In genomic region chr3:54427501-54427900, GRCh38 we compare ENCODE assay signal across 24 cellular contexts.
A peak's percentile ranks its signal among the peaks of the same experiment; 100 is the strongest.
DNase-seq lines count a peak whose midpoint lies in the region; ATAC-seq, FAIRE-seq and TF ChIP-seq lines count a peak whose summit lies in the region.
"Had no signal": no experiment of that assay in that cellular context is flagged by ENCODE, and none has a peak within 500 bp of the region (broad histone marks: within the 10 kb centered on the region; RNA-seq: fewer than 3 reads in every experiment).

No MANE protein-coding gene starts in this region.

- WGBS in smooth muscle cell (ENCODE audit: low lambda C conversion rate): 78% methylated on average over 2 of the region's 2 CpGs

- no peak overlapping the region for H3K4me2 ChIP-seq in smooth muscle cell

- no peak overlapping the region for H2AFZ ChIP-seq in smooth muscle cell (ENCODE audit: low read depth)

- H3K9me3 ChIP-seq in right atrium auricular region (no peaks in the 10 kb centered on the region), smooth muscle cell (replicated peaks; ENCODE audit: low read depth) (no peaks in the 10 kb centered on the region)
- H3K9me3 ChIP-seq: BE2C, esophagus muscularis mucosa, gastrocnemius medialis, left lung, Peyer's patch, SJSA1 had no signal

- no peaks in the 10 kb centered on the region for H4K20me1 ChIP-seq in smooth muscle cell (ENCODE audit: low read depth)

- H3K79me2 ChIP-seq in smooth muscle cell (ENCODE audit: low read depth): no peaks in the 10 kb centered on the region

- no peak for DNase-seq in Right ventricle myocardium inferior (ENCODE audit: missing footprints)
- no peak for DNase-seq in right atrium auricular region (ENCODE audit: low spot score)
- DNase-seq in NCI-H69 (lab: John Stamatoyannopoulos, UW): peak; percentile 88
- DNase-seq in smooth muscle cell (lab: John Stamatoyannopoulos, UW; ENCODE audit: unreplicated experiment): no peak
- no peak for DNase-seq in RCC 7860 (ENCODE audit: low spot score)
- DNase-seq in central memory CD4-positive, alpha-beta T cell: no peak
- no peak for DNase-seq in HCEC 1CT
- DNase-seq: activated effector memory CD4-positive, alpha-beta T cell treated with anti-CD3 and anti-CD28 coated beads, Interleukin-2, amount 50 U/mL, for 16 hours; activated T-cell treated with anti-CD3 and anti-CD28 coated beads for 4 hours; effector CD4-positive, alpha-beta T cell; left lung had no signal

- no peaks in the 10 kb centered on the region for H3F3A ChIP-seq in smooth muscle cell (ENCODE audit: low read depth)

- TF ChIP-seq CTCF in right atrium auricular region (IDR thresholded peaks at IDR 0.05) (no peak), smooth muscle cell (IDR thresholded peaks at IDR 0.05; ENCODE audit: borderline replicate concordance, insufficient read depth, poor library complexity, severe bottlenecking) (no peak)

- intact Hi-C loops in Right ventricle myocardium inferior (cut with DNase I): no loop called here

- H3K36me3 ChIP-seq in right atrium auricular region (no peaks in the 10 kb centered on the region), smooth muscle cell (ENCODE audit: low read depth) (no peaks in the 10 kb centered on the region)
- H3K36me3 ChIP-seq: BE2C, brain microvascular endothelial cell, esophagus muscularis mucosa, gastrocnemius medialis, left lung, Peyer's patch, SJSA1 had no signal

- H3K4me1 ChIP-seq in right atrium auricular region (no peaks in the 10 kb centered on the region), smooth muscle cell (ENCODE audit: low read depth) (peaks cover 6% of the 10 kb centered on the region)
- H3K4me1 ChIP-seq: BE2C, left lung, Peyer's patch had no signal

- H3K9ac ChIP-seq in smooth muscle cell (ENCODE audit: low read depth): peak overlapping the region; percentile 23

- ATAC-seq in Right ventricle myocardium inferior (peak; percentile 20), esophagus mucosa (peak; percentile 45)
- ATAC-seq: activated CD4-positive, CD25-positive, alpha-beta regulatory T cell treated with anti-CD3 and anti-CD28 coated beads, Interleukin-2, amount 50 U/mL, for 24 hours; naive thymus-derived CD8-positive, alpha-beta T cell; stimulated activated naive CD8-positive, alpha-beta T cell treated with anti-CD3 and anti-CD28 coated beads, Interleukin-15, Interleukin-2, amounts not matched to agents 100 U/mL and 50 U/mL, for 24 hours; T-cell had no signal

- no peak overlapping the region for H3K4me3 ChIP-seq in right atrium auricular region
- H3K4me3 ChIP-seq in smooth muscle cell: no peak overlapping the region
- H3K4me3 ChIP-seq: esophagus muscularis mucosa, gastrocnemius medialis, GM12878, left lung, Peyer's patch, SJSA1 had no signal

- H3K27ac ChIP-seq in right atrium auricular region: no peak overlapping the region
- H3K27ac ChIP-seq in smooth muscle cell (ENCODE audit: low read depth): peak overlapping the region; percentile 80
- H3K27ac ChIP-seq: brain microvascular endothelial cell, esophagus muscularis mucosa, gastrocnemius medialis, HL-60, left lung, Peyer's patch had no signal

- H3K27me3 ChIP-seq in right atrium auricular region (no peaks in the 10 kb centered on the region), smooth muscle cell (ENCODE audit: low read depth) (peaks cover 3% of the 10 kb centered on the region)
- H3K27me3 ChIP-seq: BE2C, brain microvascular endothelial cell, esophagus muscularis mucosa, gastrocnemius medialis, left lung, Peyer's patch, SJSA1 had no signal

- FAIRE-seq in RCC 7860 (lab: Jason Lieb, UNC): no peak
